In genomic region chr16:87833548-87833947, GRCh38 we compare ENCODE assay signal across 1 cellular context.
TF ChIP-seq lines count a peak whose summit lies in the region.

No MANE protein-coding gene starts in this region.

TF ChIP-seq in GM23338, 12 proteins besides CTCF, POLR2A, EP300 and RAD21 (continued from another document):
- TF ChIP-seq ZNF462 (CRISPR knock-in tag; IDR thresholded peaks at IDR 0.05) (no peak), CREB1 (CRISPR knock-in tag; IDR thresholded peaks at IDR 0.05; ENCODE audit: low read depth) (no peak), ZNF331 (CRISPR knock-in tag; IDR thresholded peaks at IDR 0.05; ENCODE audit: low read depth) (no peak), NANOG (IDR thresholded peaks at IDR 0.05; ENCODE audit: borderline replicate concordance) (no peak), JUNB (IDR thresholded peaks at IDR 0.05; ENCODE audit: unreplicated experiment) (no peak), STAT1 (IDR thresholded peaks at IDR 0.05; ENCODE audit: unreplicated experiment) (no peak), REST (IDR thresholded peaks at IDR 0.05; ENCODE audit: unreplicated experiment) (no peak), EZH2 (IDR thresholded peaks at IDR 0.05; ENCODE audit: low read depth, unreplicated experiment) (no peak), ZNF114 (CRISPR knock-in tag; IDR thresholded peaks at IDR 0.05) (no peak), POLR2AphosphoS5 (IDR thresholded peaks at IDR 0.05; ENCODE audit: low read depth) (no peak)
- TF ChIP-seq, protein P1, sequence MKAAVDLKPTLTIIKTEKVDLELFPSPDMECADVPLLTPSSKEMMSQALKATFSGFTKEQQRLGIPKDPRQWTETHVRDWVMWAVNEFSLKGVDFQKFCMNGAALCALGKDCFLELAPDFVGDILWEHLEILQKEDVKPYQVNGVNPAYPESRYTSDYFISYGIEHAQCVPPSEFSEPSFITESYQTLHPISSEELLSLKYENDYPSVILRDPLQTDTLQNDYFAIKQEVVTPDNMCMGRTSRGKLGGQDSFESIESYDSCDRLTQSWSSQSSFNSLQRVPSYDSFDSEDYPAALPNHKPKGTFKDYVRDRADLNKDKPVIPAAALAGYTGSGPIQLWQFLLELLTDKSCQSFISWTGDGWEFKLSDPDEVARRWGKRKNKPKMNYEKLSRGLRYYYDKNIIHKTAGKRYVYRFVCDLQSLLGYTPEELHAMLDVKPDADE (IDR thresholded peaks at IDR 0.05): no peak
